ENCODE assay signal across 8 cellular contexts in genomic region chr19:49677901-49678674, GRCh38. TPM values are rescaled to one million over a fixed set of nuclear protein-coding genes. Genes with fewer than 3 reads are reported as not detected.
DNase-seq lines count a peak whose midpoint lies in the region; ATAC-seq and TF ChIP-seq lines count a peak whose summit lies in the region.

No MANE protein-coding gene starts in this region.

- H3K14ac ChIP-seq in IMR-90 (replicated peaks; ENCODE audit: low read depth, low read length) = peak overlapping the region; percentile 89

- H2BK20ac ChIP-seq in IMR-90 (ENCODE audit: low read depth, low read length) = no peak overlapping the region

- no peak overlapping the region; the same call in 1 of the 2 replicates for H2BK120ac ChIP-seq in IMR-90 (ENCODE audit: low read depth, low read length)

- 0 out of 2 replicates have a peak overlapping the region, but pooled peaks have one; percentile 24 for H4K5ac ChIP-seq in IMR-90 (ENCODE audit: low read depth, low read length)

- peaks cover 3% of the 10 kb centered on the region; the same call in 1 of the 2 replicates for H3K9me1 ChIP-seq in IMR-90 (ENCODE audit: insufficient read depth, low read length)

- TF ChIP-seq CTCF in IMR-90 (conservative IDR thresholded peaks at IDR 0.05; ENCODE audit: low read depth, low read length) (peak; percentile 70), foreskin keratinocyte (conservative IDR thresholded peaks at IDR 0.05) (peak; percentile 76), omental fat pad (IDR thresholded peaks at IDR 0.05) (peak in 1 of 3 donors; percentile 64)

- H3K27me3 ChIP-seq in IMR-90 (ENCODE audit: control insufficient read depth, insufficient read depth, low read length) = no peaks in the 10 kb centered on the region
- no peaks in the 10 kb centered on the region for H3K27me3 ChIP-seq in foreskin keratinocyte
- no peaks in the 10 kb centered on the region for H3K27me3 ChIP-seq in thymus (ENCODE audit: control insufficient read depth, insufficient read depth)

- peak overlapping the region; percentile 72 for H2AFZ ChIP-seq in IMR-90 (replicated peaks; ENCODE audit: low read length, poor library complexity)

- peak overlapping the region; percentile 80 for H3K9ac ChIP-seq in IMR-90 (ENCODE audit: low read depth, low read length)

- H3K9me3 ChIP-seq in IMR-90 (ENCODE audit: control insufficient read depth, insufficient read depth, low read length) (no peaks in the 10 kb centered on the region), thymus (ENCODE audit: control insufficient read depth) (no peaks in the 10 kb centered on the region)

- intact Hi-C loops in IMR-90 (cut with micrococcal nuclease) = loop anchor here (2.0 to 5.0 kb wide), 2 partner anchors 37 to 86 kb away; partner anchors contain the start of genes PRR12 and RRAS

- peak overlapping the region; percentile 77 for H3K4me3 ChIP-seq in IMR-90 (ENCODE audit: insufficient read depth, low read depth, low read length)
- H3K4me3 ChIP-seq in thymus (ENCODE audit: low read length) = peak overlapping the region; percentile 91

- H4K8ac ChIP-seq in IMR-90 (ENCODE audit: low read depth in 2 of 2, low read length in 2 of 2) = peak overlapping the region in 1 of 2 experiments; percentile 61; a peak in 2 of 4 replicates

- H3K36me3 ChIP-seq in IMR-90 (ENCODE audit: control insufficient read depth, insufficient read depth, low read length) (peaks cover 10% of the 10 kb centered on the region), thymus (ENCODE audit: control insufficient read depth, insufficient read depth) (peaks cover 20% of the 10 kb centered on the region)

- peak; percentile 60 for TF ChIP-seq RAD21 in IMR-90 (IDR thresholded peaks at IDR 0.05; ENCODE audit: low read length)

- CTCF ChIA-PET in IMR-90 (lab: Yijun Ruan, JAX) = no interaction called here

- H3K27ac ChIP-seq in IMR-90 (ENCODE audit: insufficient read depth, low read length) (peak overlapping the region; percentile 91), foreskin keratinocyte (peak overlapping the region; percentile 93), thymus (ENCODE audit: low read depth) (peak overlapping the region; percentile 92)

- POLR2A ChIA-PET in IMR-90 (lab: Charles Lee; ENCODE audit: unreplicated experiment) = interaction anchor here (0.8 kb wide), 1 partner anchor 38 kb away, joined by 6 read pairs; no protein-coding TSS in a partner anchor

- peak overlapping the region; percentile 97 for H3K4me2 ChIP-seq in IMR-90 (ENCODE audit: low read depth, low read length)

- peak overlapping the region; percentile 97 for H2AK5ac ChIP-seq in IMR-90 (ENCODE audit: low read depth, low read length)

- dilution Hi-C loops in IMR-90 (cut with HindIII; ENCODE audit: low sequenced_read_pairs, unreplicated experiment) = no loop called here

- in situ Hi-C loops in Caki2 (cut with HindIII; ENCODE audit: low pct_unique_long_range_greater_than_20kb, low sequenced_read_pairs) (no loop called here), IMR-90 (cut with MboI; ENCODE audit: low sequenced_read_pairs) (no loop called here)

- H2BK15ac ChIP-seq in IMR-90 (ENCODE audit: low read depth, low read length) = no peak overlapping the region

- H4K91ac ChIP-seq in IMR-90 (ENCODE audit: insufficient read depth, low read depth, low read length) = no peak overlapping the region; the same call in 1 of the 2 replicates

- H3K79me1 ChIP-seq in IMR-90 (ENCODE audit: low read depth in 1 of 2, low read length in 2 of 2) = peaks cover 10 to 52% of the 10 kb centered on the region in 2 experiments

- no CpG with 5 or more reads among the region's 21 CpGs for WGBS in IMR-90 (ENCODE audit: extremely low coverage in 2 of 2, insufficient read length in 1 of 2), 2 experiments
- WGBS in thymus = 10% methylated on average over 21 of the region's 21 CpGs

- H3K4me1 ChIP-seq in IMR-90 (ENCODE audit: control insufficient read depth, insufficient read depth, low read length) = peaks cover 13% of the 10 kb centered on the region
- H3K4me1 ChIP-seq in foreskin keratinocyte = no peaks in the 10 kb centered on the region
- peaks cover 15% of the 10 kb centered on the region for H3K4me1 ChIP-seq in thymus (ENCODE audit: control insufficient read depth, insufficient read depth, low read length)

- H4K20me1 ChIP-seq in IMR-90 (ENCODE audit: insufficient read depth, low read length) = peaks cover 45% of the 10 kb centered on the region

- peak overlapping the region; percentile 98 for H2AK9ac ChIP-seq in IMR-90 (replicated peaks; ENCODE audit: low read depth, low read length, poor library complexity)

- no peak overlapping the region; the same call in 1 of the 2 replicates for H3K18ac ChIP-seq in IMR-90 (ENCODE audit: low read depth, low read length)

- peak overlapping the region; percentile 74 for H2BK5ac ChIP-seq in IMR-90 (ENCODE audit: low read depth, low read length, poor library complexity, severe bottlenecking)

- H3K23ac ChIP-seq in IMR-90 (ENCODE audit: low read depth, low read length) = peak overlapping the region; percentile 81

- ATAC-seq in IMR-90 (ENCODE audit: low read depth) (0 out of 2 replicates have a peak, but pooled peaks have one; percentile 5), foreskin keratinocyte (peak; percentile 9), omental fat pad (ENCODE audit: low FRiP score) (peak; percentile 11), GM19455 (IDR thresholded peaks at IDR 0.05; ENCODE audit: unreplicated experiment) (no peak)

- DNase-seq in Caki2 (ENCODE audit: low read depth) (peak; percentile 68), IMR-90 (peak; percentile 62), RPMI7951 (ENCODE audit: low read depth) (peak; percentile 71), foreskin keratinocyte (peak in 1 of 2 donors; percentile 37), omental fat pad (ENCODE audit: low spot score) (peak; percentile 95)
- DNase-seq in activated T-helper 9 cell treated with anti-CD3 and anti-CD28 coated beads, Interleukin-2, amount 50 U/mL, for 16 hours (ENCODE audit: low read depth) = peak; percentile 70

- BruUV-seq in IMR-90 (replicated peaks; lab: Mats Ljungman, UMichigan) = TSS peak; percentile 44

- TF ChIP-seq POLR2A in IMR-90 (IDR thresholded peaks at IDR 0.05; ENCODE audit: low read depth, low read length) = peak; percentile 19; the same call in 1 of the 2 replicates

- H3K56ac ChIP-seq in IMR-90 (ENCODE audit: extremely low read depth, insufficient read depth, low read length) = peak overlapping the region; percentile 49

- peak overlapping the region; percentile 33 for H3K4ac ChIP-seq in IMR-90 (ENCODE audit: low read depth, low read length)

TF ChIP-seq in IMR-90, 13 proteins besides CTCF, POLR2A, EP300 and RAD21 (continues in another document):
- TF ChIP-seq FOS (IDR thresholded peaks at IDR 0.05; ENCODE audit: low read depth, low read length) (no peak), RCOR1 (IDR thresholded peaks at IDR 0.05; ENCODE audit: insufficient replicate concordance, low read length) (no peak)

RNA-seq across cellular contexts. Expression of gene PRMT1, which starts 1.0 kb away (rescaled TPM):
- 432 and 563 TPM in 2 replicates for total RNA-seq in Caki2 (2014; rRNA removed; shearing (Covaris generic); ENCODE audit: low replicate concordance)
- 672 and 840 TPM in 2 replicates for total RNA-seq in IMR-90 (2012; rRNA removed)
- 497 and 529 TPM in 2 replicates for polyA plus RNA-seq in IMR-90 (2012; rRNA removed)
- polyA plus RNA-seq in IMR-90 (2012; cell fraction: cytosol; rRNA removed) = 279 and 661 TPM in 2 replicates
- 331 and 464 TPM in 2 replicates for polyA plus RNA-seq in IMR-90 (2012; cell fraction: nucleus; rRNA removed; ENCODE audit: low replicate concordance)
- total RNA-seq in RPMI7951 (2014; rRNA removed; shearing (Covaris generic)) = 334 and 387 TPM in 2 replicates
- 307 and 373 TPM in 2 replicates for total RNA-seq in foreskin keratinocyte
- polyA plus RNA-seq in foreskin keratinocyte = 402 and 466 TPM in 2 replicates
- 100 to 1,000 TPM; 150 to 250 (median 170) TPM for total RNA-seq in omental fat pad
- 101 TPM for polyA plus RNA-seq in thymus

RNA-seq across cellular contexts. Expression of gene ADM5, which starts 11.3 kb away (rescaled TPM):
- 1.1 and 3.2 TPM in 2 replicates for total RNA-seq in Caki2 (2014; rRNA removed; shearing (Covaris generic); ENCODE audit: low replicate concordance)
- total RNA-seq in IMR-90 (2012; rRNA removed) (0.18 and 0.28 TPM in 2 replicates), foreskin keratinocyte (1.2 and 1.6 TPM in 2 replicates), omental fat pad (1 to 10 TPM; 1.2 to 3.4 (median 2.3) TPM)
- polyA plus RNA-seq in IMR-90 (2012; rRNA removed) (0.99 and 1.7 TPM in 2 replicates), foreskin keratinocyte (1.7 and 1.8 TPM in 2 replicates), thymus (5.5 TPM)
- 0.05 and 0.51 TPM in 2 replicates for polyA plus RNA-seq in IMR-90 (2012; cell fraction: cytosol; rRNA removed)
- polyA plus RNA-seq in IMR-90 (2012; cell fraction: nucleus; rRNA removed; ENCODE audit: low replicate concordance) = 9.2 and 33.2 TPM in 2 replicates
- total RNA-seq in RPMI7951 (2014; rRNA removed; shearing (Covaris generic)) = 0.72 and 0.78 TPM in 2 replicates

RNA-seq across cellular contexts. Expression of gene BCL2L12, which starts 12.4 kb away (rescaled TPM):
- total RNA-seq in Caki2 (2014; rRNA removed; shearing (Covaris generic); ENCODE audit: low replicate concordance) = 3.0 TPM in 1 of 2 replicates, not detected in the other
- total RNA-seq in IMR-90 (2012; rRNA removed) (3.9 and 4.7 TPM in 2 replicates), foreskin keratinocyte (23.7 and 33.0 TPM in 2 replicates), omental fat pad (1 to 10 TPM; 3.6 to 9.2 (median 5.9) TPM)
- polyA plus RNA-seq in IMR-90 (2012; rRNA removed) (32.6 and 51.4 TPM in 2 replicates), foreskin keratinocyte (77.5 and 83.0 TPM in 2 replicates), thymus (27.1 TPM)
- 33.4 and 50.7 TPM in 2 replicates for polyA plus RNA-seq in IMR-90 (2012; cell fraction: cytosol; rRNA removed)
- 15.0 and 40.8 TPM in 2 replicates for polyA plus RNA-seq in IMR-90 (2012; cell fraction: nucleus; rRNA removed; ENCODE audit: low replicate concordance)
- total RNA-seq in RPMI7951 (2014; rRNA removed; shearing (Covaris generic)) = 19.7 and 26.8 TPM in 2 replicates

RNA-seq across cellular contexts. Expression of gene IRF3, which starts 12.4 kb away (rescaled TPM):
- total RNA-seq in Caki2 (2014; rRNA removed; shearing (Covaris generic); ENCODE audit: low replicate concordance) = 116 and 227 TPM in 2 replicates
- total RNA-seq in IMR-90 (2012; rRNA removed) = 37.2 and 39.6 TPM in 2 replicates
- polyA plus RNA-seq in IMR-90 (2012; rRNA removed) = 65.2 and 95.9 TPM in 2 replicates
- polyA plus RNA-seq in IMR-90 (2012; cell fraction: cytosol; rRNA removed) = 71.6 and 102 TPM in 2 replicates
- polyA plus RNA-seq in IMR-90 (2012; cell fraction: nucleus; rRNA removed; ENCODE audit: low replicate concordance) = 178 and 291 TPM in 2 replicates
- 58.4 and 87.0 TPM in 2 replicates for total RNA-seq in RPMI7951 (2014; rRNA removed; shearing (Covaris generic))
- 115 and 118 TPM in 2 replicates for total RNA-seq in foreskin keratinocyte
- polyA plus RNA-seq in foreskin keratinocyte = 117 and 124 TPM in 2 replicates
- total RNA-seq in omental fat pad = 10 to 100 TPM; 32.4 to 62.7 (median 36.4) TPM
- polyA plus RNA-seq in thymus = 259 TPM

RNA-seq across cellular contexts. Expression of gene CPT1C, which starts 12.8 kb away (rescaled TPM):
- 21.2 and 26.7 TPM in 2 replicates for total RNA-seq in Caki2 (2014; rRNA removed; shearing (Covaris generic); ENCODE audit: low replicate concordance)
- total RNA-seq in IMR-90 (2012; rRNA removed) (14.2 and 14.7 TPM in 2 replicates), foreskin keratinocyte (3.6 and 5.2 TPM in 2 replicates), omental fat pad (1 to 10 TPM; 1.8 to 5.9 (median 4.8) TPM)
- polyA plus RNA-seq in IMR-90 (2012; rRNA removed) (53.1 and 56.1 TPM in 2 replicates), foreskin keratinocyte (2.7 and 5.9 TPM in 2 replicates), thymus (3.5 TPM)
- polyA plus RNA-seq in IMR-90 (2012; cell fraction: cytosol; rRNA removed) = 21.9 and 40.7 TPM in 2 replicates
- 314 and 515 TPM in 2 replicates for polyA plus RNA-seq in IMR-90 (2012; cell fraction: nucleus; rRNA removed; ENCODE audit: low replicate concordance)
- total RNA-seq in RPMI7951 (2014; rRNA removed; shearing (Covaris generic)) = 18.3 and 21.8 TPM in 2 replicates
